In genomic region chr22:32426881-32427280, GRCh38 we compare ENCODE assay signal across 40 cellular contexts. TPM values are rescaled to one million over a fixed set of nuclear protein-coding genes. Genes with fewer than 3 reads are reported as not detected.
"Had no signal": no experiment of that assay in that cellular context is flagged by ENCODE, and none has a peak within 500 bp of the region (broad histone marks: within the 10 kb centered on the region; RNA-seq: fewer than 3 reads in every experiment).

No MANE protein-coding gene starts in this region.

- H3K9me3 ChIP-seq: adrenal gland, ascending aorta, body of pancreas, breast epithelium had no signal

- FAIRE-seq: astrocyte, bronchial epithelial cell had no signal

- H3K27me3 ChIP-seq: ascending aorta, body of pancreas, brain microvascular endothelial cell, breast epithelium had no signal

- H3K4me3 ChIP-seq: adrenal gland, ascending aorta, body of pancreas, breast epithelium, cardiac muscle cell had no signal

- ATAC-seq: activated naive CD4-positive, alpha-beta T cell treated with anti-CD3 and anti-CD28 coated beads, Interleukin-2, amount 50 U/mL, for 72 hours; activated naive CD8-positive, alpha-beta T cell treated with anti-CD3 and anti-CD28 coated beads, Interleukin-2, amount 50 U/mL, for 24 hours; activated T-cell treated with anti-CD3 and anti-CD28 coated beads, Interleukin-2, amount 50 U/mL, for 4 hours; activated T-cell treated with anti-CD3 and anti-CD28 coated beads, Interleukin-2, amount 50 U/mL, for 72 hours; activated T-helper 17 cell treated with anti-CD3 and anti-CD28 coated beads, Interleukin-2, amount 50 U/mL, for 72 hours; body of pancreas had no signal

- DNase-seq: activated effector memory CD4-positive, alpha-beta T cell treated with anti-CD3 and anti-CD28 coated beads, Interleukin-2, amount 50 U/mL, for 16 hours; activated effector memory CD4-positive, alpha-beta T cell treated with Interleukin-2 at 50 U/mL for 16 hours; activated gamma-delta T cell; activated gamma-delta T cell treated with Interleukin-2 at 50 U/mL for 16 hours; activated naive CD4-positive, alpha-beta T cell; activated naive CD4-positive, alpha-beta T cell treated with anti-CD3 and anti-CD28 coated beads for 36 hours; activated naive CD4-positive, alpha-beta T cell treated with anti-CD3 and anti-CD28 coated beads, Interleukin-2, amount 10 ng/mL, durations not matched to agents 7 days and 5 days; activated naive CD4-positive, alpha-beta T cell treated with anti-CD3 and anti-CD28 coated beads, Interleukin-2, amount 50 U/mL, for 16 hours; activated naive CD4-positive, alpha-beta T cell treated with Interleukin-2 at 50 U/mL for 16 hours; activated naive CD8-positive, alpha-beta T cell treated with anti-CD3 and anti-CD28 coated beads for 36 hours; activated naive CD8-positive, alpha-beta T cell treated with anti-CD3 and anti-CD28 coated beads, Interleukin-2, amount 10 ng/mL, durations not matched to agents 7 days and 5 days; activated naive CD8-positive, alpha-beta T cell treated with anti-CD3 and anti-CD28 coated beads, Interleukin-2, amount 50 U/mL, for 24 hours; activated T-cell treated with anti-CD3 and anti-CD28 coated beads, Interleukin-2, amount 50 U/mL, for 1 hour; activated T-cell treated with anti-CD3 and anti-CD28 coated beads, Interleukin-2, amount 50 U/mL, for 24 hours; activated T-cell treated with anti-CD3 and anti-CD28 coated beads, Interleukin-2, amount 50 U/mL, for 4 hours; activated T-cell treated with anti-CD3 and anti-CD28 coated beads, Interleukin-2, amount 50 U/mL, for 48 hours; activated T-cell treated with anti-CD3 and anti-CD28 coated beads, Interleukin-2, amount 50 U/mL, for 72 hours; adrenal gland; amniotic stem cell; amygdala; anterior cingulate cortex; aorta; body of pancreas; brain microvascular endothelial cell; caudate nucleus; central memory CD4-positive, alpha-beta T cell; cerebellar nuclear complex had no signal

- H3K36me3 ChIP-seq: adrenal gland, ascending aorta, brain microvascular endothelial cell, breast epithelium, cardiac muscle cell had no signal

- H3K4me1 ChIP-seq: adrenal gland, ascending aorta, body of pancreas, breast epithelium had no signal

- H3K27ac ChIP-seq: adrenal gland, ascending aorta, body of pancreas, brain microvascular endothelial cell, breast epithelium, cardiac muscle cell had no signal

RNA-seq across cellular contexts. Expression of gene BPIFC, which starts 37.4 kb away (rescaled TPM):
- total RNA-seq: activated naive CD4-positive, alpha-beta T cell treated with anti-CD3 and anti-CD28 coated beads for 36 hours; activated naive CD4-positive, alpha-beta T cell treated with anti-CD3 and anti-CD28 coated beads, Interleukin-2, amount 50 U/mL, for 72 hours; activated naive CD8-positive, alpha-beta T cell treated with anti-CD3 and anti-CD28 coated beads for 36 hours; activated naive CD8-positive, alpha-beta T cell treated with anti-CD3 and anti-CD28 coated beads, Interleukin-2, amount 10 ng/mL, durations not matched to agents 7 days and 5 days; activated T-cell treated with anti-CD3 and anti-CD28 coated beads, Interleukin-2, amount 50 U/mL, for 4 hours; activated T-cell treated with anti-CD3 and anti-CD28 coated beads, Interleukin-2, amount 50 U/mL, for 72 hours; activated T-helper 1 cell treated with anti-CD3 and anti-CD28 coated beads, Interleukin-12 subunit alpha, Interleukin-12 subunit beta, Interleukin-2, Interleukin-4 antibody, amounts not matched to agents 30 ng/mL and 10 ng/mL and 1 ng/mL, durations not matched to agents 14 hours and 24 hours and 36 hours; activated T-helper 17 cell treated with anti-CD3 and anti-CD28 coated beads, Interleukin-2, amount 50 U/mL, for 72 hours; activated T-helper 2 cell treated with anti-CD3 and anti-CD28 coated beads, Interferon-gamma antibody, Interleukin-2, Interleukin-4, amounts not matched to agents 10 μg/mL and 5 μg/mL and 100 μg/mL, durations not matched to agents 14 hours and 24 hours and 36 hours; adrenal gland; aorta; ascending aorta; astrocyte; body of pancreas; breast epithelium; bronchial epithelial cell; cardiac muscle cell; cardiac septum; cerebellum; chondrocyte had no signal
- polyA plus RNA-seq: adipose tissue, adrenal gland, aorta, cardiac muscle cell had no signal
